1 cellular context compared by ENCODE assay signal in genomic region chr2:26970244-26970927, GRCh38.
TF ChIP-seq lines count a peak whose summit lies in the region.

TSS of gene MAPRE3 (plus strand) at chr2:26970637. CDS start at chr2:27022219, 51,582 bp downstream.

TF ChIP-seq in HepG2, 621 proteins besides CTCF, POLR2A, EP300 and RAD21 (continued from another document and continues in another):
- TF ChIP-seq ZBTB33 (CRISPR knock-in tag; IDR thresholded peaks at IDR 0.05), result no peak
- no peak for TF ChIP-seq KLF12 (CRISPR knock-in tag; IDR thresholded peaks at IDR 0.05; ENCODE audit: borderline replicate concordance)
- peak; percentile 53; the same call in 1 of the 2 replicates for TF ChIP-seq PHF8 (CRISPR knock-in tag; IDR thresholded peaks at IDR 0.05)
- peak; percentile 82 for TF ChIP-seq ZNF563 (CRISPR knock-in tag; IDR thresholded peaks at IDR 0.05)
- TF ChIP-seq HNRNPLL (IDR thresholded peaks at IDR 0.05; ENCODE audit: low read depth, low read length, poor library complexity, severe bottlenecking), result peak; percentile 68
- TF ChIP-seq U2AF2 (IDR thresholded peaks at IDR 0.05; ENCODE audit: low read depth, low read length), result 0 out of 2 replicates have a peak, but pooled peaks have one; percentile 67
- TF ChIP-seq ATM (IDR thresholded peaks at IDR 0.05; ENCODE audit: borderline replicate concordance), result no peak
- peak; percentile 9; the same call in 1 of the 2 replicates for TF ChIP-seq THAP9 (CRISPR knock-in tag; IDR thresholded peaks at IDR 0.05; ENCODE audit: borderline replicate concordance)
- TF ChIP-seq SIN3A (IDR thresholded peaks at IDR 0.05; ENCODE audit: borderline replicate concordance, low read depth, low read length), result peak; percentile 37; the same call in 1 of the 2 replicates
- TF ChIP-seq AGO2 (optimal IDR thresholded peaks at IDR 0.05; ENCODE audit: low read depth, low read length), result no peak
- no peak for TF ChIP-seq NFKBIZ (CRISPR knock-in tag; IDR thresholded peaks at IDR 0.05)
- no peak for TF ChIP-seq ZBTB37 (CRISPR knock-in tag; IDR thresholded peaks at IDR 0.05)
- peak; percentile 90; the same call in 1 of the 2 replicates for TF ChIP-seq IKZF5 (CRISPR knock-in tag; IDR thresholded peaks at IDR 0.05)
- peak; percentile 97 for TF ChIP-seq RFX1 (IDR thresholded peaks at IDR 0.05)
- TF ChIP-seq ZNF549 (CRISPR knock-in tag; IDR thresholded peaks at IDR 0.05), result no peak
- peak; percentile 77 for TF ChIP-seq SAP130 (CRISPR knock-in tag; IDR thresholded peaks at IDR 0.05; ENCODE audit: low read depth)
- TF ChIP-seq SUZ12 (IDR thresholded peaks at IDR 0.05; ENCODE audit: low read depth, low read length), result no peak
- TF ChIP-seq CHD2 (IDR thresholded peaks at IDR 0.05; ENCODE audit: low read depth, low read length), result no peak
- TF ChIP-seq ATF2 (CRISPR knock-in tag; IDR thresholded peaks at IDR 0.05), result no peak
- TF ChIP-seq SP4 (CRISPR knock-in tag; IDR thresholded peaks at IDR 0.05), result peak; percentile 54; the same call in 1 of the 2 replicates
- TF ChIP-seq ZNF556 (CRISPR knock-in tag; IDR thresholded peaks at IDR 0.05; ENCODE audit: borderline replicate concordance), result no peak
- TF ChIP-seq NR1H2 (CRISPR knock-in tag; IDR thresholded peaks at IDR 0.05; ENCODE audit: borderline replicate concordance, low read depth), result no peak
- TF ChIP-seq ZBTB40 (IDR thresholded peaks at IDR 0.05), result no peak
- 0 out of 2 replicates have a peak, but pooled peaks have one; percentile 38 for TF ChIP-seq ZBTB40 (CRISPR knock-in tag; IDR thresholded peaks at IDR 0.05)
- peak; percentile 61; the same call in 1 of the 2 replicates for TF ChIP-seq HOXA9 (CRISPR knock-in tag; IDR thresholded peaks at IDR 0.05; ENCODE audit: borderline replicate concordance)
- no peak for TF ChIP-seq MAZ (IDR thresholded peaks at IDR 0.05; ENCODE audit: borderline replicate concordance, low read depth, low read length)
- TF ChIP-seq MAZ (CRISPR knock-in tag; IDR thresholded peaks at IDR 0.05; ENCODE audit: low read depth), result peak; percentile 75; the same call in 1 of the 2 replicates
- 0 out of 2 replicates have a peak, but pooled peaks have one; percentile 19 for TF ChIP-seq HOXA3 (CRISPR knock-in tag; IDR thresholded peaks at IDR 0.05)
- TF ChIP-seq POLR2G (IDR thresholded peaks at IDR 0.05; ENCODE audit: low read depth, low read length), result no peak
- 0 out of 2 replicates have a peak, but pooled peaks have one; percentile 29 for TF ChIP-seq MYNN (CRISPR knock-in tag; IDR thresholded peaks at IDR 0.05; ENCODE audit: low read depth)
- no peak for TF ChIP-seq ELF1 (CRISPR knock-in tag; IDR thresholded peaks at IDR 0.05)
- TF ChIP-seq KAT7 (CRISPR knock-in tag; IDR thresholded peaks at IDR 0.05; ENCODE audit: borderline replicate concordance), result no peak
- no peak for TF ChIP-seq NR2F2 (IDR thresholded peaks at IDR 0.05; ENCODE audit: borderline replicate concordance, low read depth)
- TF ChIP-seq ZNF367 (CRISPR knock-in tag; IDR thresholded peaks at IDR 0.05; ENCODE audit: borderline replicate concordance), result no peak
- TF ChIP-seq ZNF567 (CRISPR knock-in tag; IDR thresholded peaks at IDR 0.05; ENCODE audit: borderline replicate concordance), result 0 out of 2 replicates have a peak, but pooled peaks have one; percentile 64
- 0 out of 2 replicates have a peak, but pooled peaks have one; percentile 54 for TF ChIP-seq RXRA (CRISPR knock-in tag; IDR thresholded peaks at IDR 0.05)
- TF ChIP-seq MAX (IDR thresholded peaks at IDR 0.05), result peak; percentile 31
- TF ChIP-seq IRF9 (CRISPR knock-in tag; IDR thresholded peaks at IDR 0.05; ENCODE audit: borderline replicate concordance), result peak; percentile 34; the same call in 1 of the 2 replicates
- no peak for TF ChIP-seq DNMT1 (CRISPR knock-in tag; IDR thresholded peaks at IDR 0.05)
- peak; percentile 47; the same call in 1 of the 2 replicates for TF ChIP-seq KDM2A (CRISPR knock-in tag; IDR thresholded peaks at IDR 0.05; ENCODE audit: borderline replicate concordance, low read depth)
- 0 out of 2 replicates have a peak, but pooled peaks have one; percentile 33 for TF ChIP-seq SRY (CRISPR knock-in tag; IDR thresholded peaks at IDR 0.05)
- no peak for TF ChIP-seq SATB2 (CRISPR knock-in tag; IDR thresholded peaks at IDR 0.05)
